10 cellular contexts compared by ENCODE assay signal in genomic region chr5:114101153-114101552, GRCh38.
DNase-seq lines count a peak whose midpoint lies in the region; ATAC-seq and TF ChIP-seq lines count a peak whose summit lies in the region.
"Had no signal": no experiment of that assay in that cellular context is flagged by ENCODE, and none has a peak within 500 bp of the region (broad histone marks: within the 10 kb centered on the region; RNA-seq: fewer than 3 reads in every experiment).

No MANE protein-coding gene starts in this region.

- H3K36me3 Mint-ChIP-seq in T-helper 2 cell treated with Interferon-gamma antibody and Interleukin-4, amounts not matched to agents 5 μg/mL and 100 μg/mL, for 36 hours (ENCODE audit: low read depth): no peaks in the 10 kb centered on the region
- H3K36me3 Mint-ChIP-seq: memory B cell had no signal

- H3K36me3 ChIP-seq in brain microvascular endothelial cell (replicated peaks) (no peaks in the 10 kb centered on the region), mesendoderm (ENCODE audit: control insufficient read depth, insufficient read depth, low read length) (no peaks in the 10 kb centered on the region)

- H3K4me2 ChIP-seq in mesendoderm (ENCODE audit: low read length): no peak overlapping the region
- H3K4me2 ChIP-seq: KMS-11 had no signal

- no CpG with 5 or more reads among the region's 3 CpGs for WGBS in mesendoderm (ENCODE audit: extremely low coverage, insufficient coverage, low lambda C conversion rate)

- H3K4me1 ChIP-seq in mesendoderm (ENCODE audit: control insufficient read depth, low read depth, low read length): no peaks in the 10 kb centered on the region

- peak; percentile 85 for TF ChIP-seq CTCF in C4-2B (conservative IDR thresholded peaks at IDR 0.05)
- peak; percentile 66 for TF ChIP-seq CTCF in brain microvascular endothelial cell (IDR thresholded peaks at IDR 0.05; ENCODE audit: low read depth, low read length, missing control alignments)

- no peak overlapping the region for H2BK15ac ChIP-seq in mesendoderm (replicated peaks; ENCODE audit: low read depth)

- H3K4ac ChIP-seq in mesendoderm (ENCODE audit: low read depth, low read length): no peak overlapping the region

- no peak overlapping the region for H2BK120ac ChIP-seq in mesendoderm (ENCODE audit: low read depth, low read length)

- H3K9me3 Mint-ChIP-seq in T-helper 2 cell treated with Interferon-gamma antibody and Interleukin-4, amounts not matched to agents 5 μg/mL and 100 μg/mL, for 36 hours: no peaks in the 10 kb centered on the region

- H3K27me3 ChIP-seq in brain microvascular endothelial cell (replicated peaks): no peaks in the 10 kb centered on the region
- no peaks in the 10 kb centered on the region for H3K27me3 ChIP-seq in mesendoderm (ENCODE audit: insufficient read depth, low read length, poor library complexity)

- H3K56ac ChIP-seq in mesendoderm (ENCODE audit: low read length): no peak overlapping the region

- in situ Hi-C loops in brain microvascular endothelial cell (cut with HindIII; ENCODE audit: low pct_ligation_motif_present, low sequenced_read_pairs): no loop called here

- no peak overlapping the region for H4K5ac ChIP-seq in mesendoderm (ENCODE audit: low read length)

- no peaks in the 10 kb centered on the region for H3K79me2 ChIP-seq in mesendoderm (ENCODE audit: control insufficient read depth, insufficient read depth, low read length)

- no peak overlapping the region for H2BK5ac ChIP-seq in mesendoderm (ENCODE audit: low read length)

- no peaks in the 10 kb centered on the region for H3K79me1 ChIP-seq in mesendoderm (ENCODE audit: low read length)

- no peak overlapping the region for H3K9ac ChIP-seq in mesendoderm (ENCODE audit: low read length)
- H3K9ac ChIP-seq: KMS-11 had no signal

- H3K27me3 Mint-ChIP-seq in T-helper 2 cell treated with Interferon-gamma antibody and Interleukin-4, amounts not matched to agents 5 μg/mL and 100 μg/mL, for 36 hours (ENCODE audit: low read depth): no peaks in the 10 kb centered on the region
- H3K27me3 Mint-ChIP-seq: memory B cell had no signal

- H3K23ac ChIP-seq in mesendoderm (ENCODE audit: low read length): no peak overlapping the region

- H3K4me3 ChIP-seq in brain microvascular endothelial cell (ENCODE audit: low read depth, low read length) (no peak overlapping the region), mesendoderm (ENCODE audit: low read length) (no peak overlapping the region)

- H3K27ac ChIP-seq in C4-2B (no peak overlapping the region), brain microvascular endothelial cell (no peak overlapping the region), mesendoderm (ENCODE audit: low read depth, low read length) (no peak overlapping the region)
- H3K27ac ChIP-seq: KMS-11 had no signal

- ATAC-seq in GM18907 (IDR thresholded peaks at IDR 0.05; ENCODE audit: unreplicated experiment) (peak; percentile 74), HG03039 (IDR thresholded peaks at IDR 0.05; ENCODE audit: unreplicated experiment) (no peak)

- no peak overlapping the region for H4K8ac ChIP-seq in mesendoderm (ENCODE audit: low read depth, low read length)

- no peak overlapping the region for H3K18ac ChIP-seq in mesendoderm (ENCODE audit: low read length)

- no peak overlapping the region for H3K4me3 Mint-ChIP-seq in T-helper 2 cell treated with Interferon-gamma antibody and Interleukin-4, amounts not matched to agents 5 μg/mL and 100 μg/mL, for 36 hours
- H3K4me3 Mint-ChIP-seq: memory B cell had no signal

- no peaks in the 10 kb centered on the region for H3K4me1 Mint-ChIP-seq in T-helper 2 cell treated with Interferon-gamma antibody and Interleukin-4, amounts not matched to agents 5 μg/mL and 100 μg/mL, for 36 hours (ENCODE audit: low read depth)
- H3K4me1 Mint-ChIP-seq: memory B cell had no signal

- DNase-seq in Kasumi-1 (lab: John Stamatoyannopoulos, UW) (peak; percentile 42 to 50), brain microvascular endothelial cell (peak; percentile 67), mesendoderm (peak; percentile 33), GOT3 (lab: John Stamatoyannopoulos, UW) (no peak)
- no peak for DNase-seq in T-helper 2 cell treated with Interferon-gamma antibody and Interleukin-4, amounts not matched to agents 5 μg/mL and 100 μg/mL, for 36 hours (ENCODE audit: low spot score)

- H2AK5ac ChIP-seq in mesendoderm (ENCODE audit: low read length): no peak overlapping the region

- no peak overlapping the region for H3K27ac Mint-ChIP-seq in T-helper 2 cell treated with Interferon-gamma antibody and Interleukin-4, amounts not matched to agents 5 μg/mL and 100 μg/mL, for 36 hours
- H3K27ac Mint-ChIP-seq: memory B cell had no signal

Comparison
In these comparisons a context has a peak if more than half of its experiments do, and no peak if none do; other contexts are left out.
1. DNase-seq: peak in Kasumi-1 (2 of 2), brain microvascular endothelial cell (single experiment) and mesendoderm (single experiment); none in T-helper 2 cell treated with Interferon-gamma antibody and Interleukin-4, amounts not matched to agents 5 μg/mL and 100 μg/mL, for 36 hours (single experiment) and GOT3 (single experiment).